14 cellular contexts compared by ENCODE assay signal in genomic region chr14:79057333-79057732, GRCh38.
"Had no signal": no experiment of that assay in that cellular context is flagged by ENCODE, and none has a peak within 500 bp of the region (broad histone marks: within the 10 kb centered on the region; RNA-seq: fewer than 3 reads in every experiment).

No MANE protein-coding gene starts in this region.

- DNase-seq: activated CD4-positive, alpha-beta T cell treated with anti-CD3 and anti-CD28 coated beads for 1 hour; activated CD4-positive, alpha-beta T cell treated with anti-CD3 and anti-CD28 coated beads, Interleukin-2, amount 50 U/mL, for 48 hours; activated naive CD4-positive, alpha-beta T cell treated with anti-CD3 and anti-CD28 coated beads for 36 hours; body of pancreas; caudate nucleus; colonic mucosa; heart left ventricle; islet precursor cell; naive B cell; posterior cingulate gyrus; small intestine; stimulated activated naive CD8-positive, alpha-beta T cell treated with anti-CD3 and anti-CD28 coated beads, Interleukin-15, Interleukin-2, amounts not matched to agents 100 U/mL and 50 U/mL, for 24 hours; testis had no signal

- H3K27ac ChIP-seq: body of pancreas, colonic mucosa, testis, VCaP had no signal

- H3K9me3 ChIP-seq: body of pancreas, colonic mucosa, heart left ventricle, testis had no signal

- H3K36me3 ChIP-seq: colonic mucosa, heart left ventricle had no signal

- H3K27me3 ChIP-seq: body of pancreas, colonic mucosa, heart left ventricle, testis had no signal

- H3K4me3 ChIP-seq: body of pancreas, colonic mucosa, heart left ventricle, testis had no signal

- H3K4me1 ChIP-seq: body of pancreas, colonic mucosa, heart left ventricle, testis had no signal
